28 cellular contexts compared by ENCODE assay signal in the genomic region with DNA sequence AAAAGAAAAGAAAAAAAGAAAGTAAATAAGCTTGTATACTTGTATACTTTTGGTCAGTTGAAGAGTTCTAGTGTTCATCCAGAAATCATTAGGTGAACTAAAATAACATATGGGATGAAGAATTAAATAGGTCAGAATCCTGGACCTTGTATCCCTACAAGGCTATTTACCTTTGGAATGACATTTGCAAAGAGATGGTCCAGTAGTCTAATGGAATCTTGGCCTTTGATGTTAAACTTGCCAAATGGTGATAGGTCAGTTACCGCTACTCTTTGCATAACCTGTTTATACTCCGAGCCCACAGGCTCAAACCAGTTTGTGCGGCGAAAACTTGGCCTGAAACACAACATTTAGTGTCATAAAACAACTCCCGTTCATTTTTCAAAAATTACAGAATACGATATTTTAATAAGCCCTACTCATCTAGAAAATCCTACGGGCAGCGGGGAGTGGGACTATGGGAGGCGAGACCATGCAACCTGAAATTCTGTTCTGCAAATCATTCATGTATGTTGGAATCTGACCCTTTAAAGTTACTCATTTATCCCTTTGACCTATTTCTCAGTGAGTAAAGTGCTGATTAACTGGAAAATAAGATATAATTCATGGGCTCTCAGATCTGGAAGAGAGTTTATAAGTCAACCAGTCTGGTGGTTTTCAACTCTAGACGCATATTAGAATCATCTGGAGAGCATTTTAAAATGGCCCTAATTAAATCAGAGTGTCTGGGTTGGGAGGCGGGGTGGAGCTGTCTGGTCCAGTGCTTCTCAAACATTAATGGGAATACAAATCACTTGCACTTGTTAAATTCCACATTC. TPM values are rescaled to one million over a fixed set of nuclear protein-coding genes. Genes with fewer than 3 reads are reported as not detected.
DNase-seq lines count a peak whose midpoint lies in the region; ATAC-seq and TF ChIP-seq lines count a peak whose summit lies in the region.
"Had no signal": no experiment of that assay in that cellular context is flagged by ENCODE, and none has a peak within 500 bp of the region (broad histone marks: within the 10 kb centered on the region; RNA-seq: fewer than 3 reads in every experiment).

No MANE protein-coding gene starts in this region.

- H3K27ac ChIP-seq in gastrocnemius medialis, result no peak overlapping the region
- H3K27ac ChIP-seq: A549; BLaER1 treated with 17β-estradiol and CSF1 and Interleukin-3, amounts not matched to agents 10 nM and 100 nM; HL-60; SK-N-MC had no signal

- H3K9me3 Mint-ChIP-seq in nephron, result no peaks in the 10 kb centered on the region
- H3K9me3 Mint-ChIP-seq: CD8-positive, alpha-beta T cell; HFFc6; IgD-negative memory B cell had no signal

- H3K27me3 ChIP-seq in gastrocnemius medialis, result no peaks in the 10 kb centered on the region
- H3K27me3 ChIP-seq: BLaER1 treated with 17β-estradiol and CSF1 and Interleukin-3, amounts not matched to agents 10 nM and 100 nM; MG63 had no signal

- no peaks in the 10 kb centered on the region for H3K4me1 ChIP-seq in gastrocnemius medialis
- H3K4me1 ChIP-seq: A549; BLaER1 treated with 17β-estradiol and CSF1 and Interleukin-3, amounts not matched to agents 10 nM and 100 nM had no signal

- ATAC-seq in SK-N-SH treated with all-trans-retinoic acid at 6 μM for 48 hours (peak; percentile 83), HG03565 (IDR thresholded peaks at IDR 0.05; ENCODE audit: unreplicated experiment) (no peak), gastrocnemius medialis (no peak)
- ATAC-seq: A549; CD8-positive, alpha-beta T cell had no signal

- DNase-seq in HK-2 (ENCODE audit: unreplicated experiment), result peak; percentile 11
- DNase-seq in kidney glomerular epithelial cell (lab: John Stamatoyannopoulos, UW), result peak; percentile 94
- no peak for DNase-seq in DMS 273 treated with DMSO at 0.1 percent for 48 hours (lab: John Stamatoyannopoulos, UW)
- no peak for DNase-seq in NCI-H146 treated with DMSO at 0.1 percent for 48 hours (lab: John Stamatoyannopoulos, UW; ENCODE audit: unreplicated experiment)
- no peak for DNase-seq in gastrocnemius medialis
- DNase-seq: CD8-positive, alpha-beta T cell; DMS79 treated with DMSO at 0.1 percent for 48 hours; H7; HFFc6; Kasumi-1; MG63; NCI-H1048; NCI-H1436; NCI-H2029; NCI-H2171 treated with DMSO at 0.1 percent for 48 hours; NCI-H748 treated with DMSO at 0.1 percent for 48 hours; NK-92 treated with Interleukin-12 subunit alpha and Interleukin-12 subunit beta, amount 100 ng/mL, for 24 hours; Right ventricle myocardium superior had no signal

- intact Hi-C loops in gastrocnemius medialis (cut with DNase I; ENCODE audit: low total_unique reads), result no loop called here

- peak overlapping the region; percentile 97 to 99 (median 98) for H3K27ac Mint-ChIP-seq in nephron
- H3K27ac Mint-ChIP-seq: CD8-positive, alpha-beta T cell; HFFc6; IgD-negative memory B cell had no signal

- H3K27me3 Mint-ChIP-seq in nephron (ENCODE audit: low read depth), result peaks cover 5% of the 10 kb centered on the region

- no peak for TF ChIP-seq POLR2A in gastrocnemius medialis (IDR thresholded peaks at IDR 0.05)

- H3K9me3 ChIP-seq in gastrocnemius medialis, result no peaks in the 10 kb centered on the region
- H3K9me3 ChIP-seq: A549; BLaER1 treated with 17β-estradiol and CSF1 and Interleukin-3, amounts not matched to agents 10 nM and 100 nM; MG63 had no signal

- peak overlapping the region in 2 of 3 experiments; percentile 24 to 48 for H3K4me3 Mint-ChIP-seq in nephron
- H3K4me3 Mint-ChIP-seq: CD8-positive, alpha-beta T cell; HFFc6; IgD-negative memory B cell had no signal

- no peaks in the 10 kb centered on the region for H3K36me3 Mint-ChIP-seq in nephron (ENCODE audit: low read depth)
- H3K36me3 Mint-ChIP-seq: CD8-positive, alpha-beta T cell; IgD-negative memory B cell had no signal

- H3K4me3 ChIP-seq in gastrocnemius medialis, result no peak overlapping the region
- H3K4me3 ChIP-seq: A549; BLaER1 treated with 17β-estradiol and CSF1 and Interleukin-3, amounts not matched to agents 10 nM and 100 nM; MG63; SK-N-MC had no signal

- H3K4me1 Mint-ChIP-seq in nephron, result peaks cover 14% of the 10 kb centered on the region
- H3K4me1 Mint-ChIP-seq: IgD-negative memory B cell had no signal

- no peaks in the 10 kb centered on the region for H3K36me3 ChIP-seq in gastrocnemius medialis
- H3K36me3 ChIP-seq: BLaER1 treated with 17β-estradiol and CSF1 and Interleukin-3, amounts not matched to agents 10 nM and 100 nM; MG63 had no signal

- in situ Hi-C loops in gastrocnemius medialis (cut with MboI; ENCODE audit: low sequenced_read_pairs in 4 of 4), result loop anchor here in 1 of 4 donors (10.0 kb wide), 1 partner anchor 74 kb away; no protein-coding TSS in a partner anchor

- TF ChIP-seq CTCF in nephron (IDR thresholded peaks at IDR 0.05; ENCODE audit: unreplicated experiment in 3 of 3) (no peak), gastrocnemius medialis (IDR thresholded peaks at IDR 0.05 in 4 of 5, conservative IDR thresholded peaks at IDR 0.05 in 1 of 5) (no peak)

TF ChIP-seq in SK-N-SH treated with all-trans-retinoic acid at 6 μM for 48 hours, 23 proteins besides CTCF, POLR2A, EP300 and RAD21:
- TF ChIP-seq ZFP3 (CRISPR knock-in tag; IDR thresholded peaks at IDR 0.05) (no peak), PATZ1 (CRISPR knock-in tag; IDR thresholded peaks at IDR 0.05; ENCODE audit: borderline replicate concordance) (no peak), ZC3H10 (CRISPR knock-in tag; IDR thresholded peaks at IDR 0.05) (no peak), TCF4 (CRISPR knock-in tag; IDR thresholded peaks at IDR 0.05; ENCODE audit: borderline replicate concordance) (peak; percentile 72), PPARA (CRISPR knock-in tag; IDR thresholded peaks at IDR 0.05; ENCODE audit: borderline replicate concordance) (no peak), ZNF70 (CRISPR knock-in tag; IDR thresholded peaks at IDR 0.05) (no peak), ISL1 (CRISPR knock-in tag; IDR thresholded peaks at IDR 0.05) (peak; percentile 85), OSR1 (CRISPR knock-in tag; IDR thresholded peaks at IDR 0.05) (no peak), SNAI2 (CRISPR knock-in tag; IDR thresholded peaks at IDR 0.05) (peak; percentile 38; the same call in 1 of the 2 replicates), ZNF8 (CRISPR knock-in tag; IDR thresholded peaks at IDR 0.05) (0 out of 2 replicates have a peak, but pooled peaks have one; percentile 37)

RNA-seq across cellular contexts. Expression of gene DMGDH, which starts 38.6 kb away (rescaled TPM):
- 1 to 10 TPM in 1 of 4 donors, under 1 TPM in 3; 0.15 to 1.8 (median 0.65) TPM for total RNA-seq in gastrocnemius medialis
- total RNA-seq: H7 had no signal

RNA-seq across cellular contexts. Expression of gene BHMT2, which starts 38.7 kb away (rescaled TPM):
- 1 to 10 TPM; 3.3 to 7.1 (median 5.0) TPM for total RNA-seq in gastrocnemius medialis
- total RNA-seq: CD8-positive, alpha-beta T cell; H7; NCI-H460; OCI-LY7 had no signal

RNA-seq across cellular contexts. Expression of gene ARSB, which starts 45.8 kb away (rescaled TPM):
- 1 to 10 TPM; 3.2 to 8.3 (median 5.1) TPM for total RNA-seq in gastrocnemius medialis

Comparison
In these comparisons a context has a peak if more than half of its experiments do, and no peak if none do; other contexts are left out.
1. DNase-seq: peak in HK-2 (single experiment) and kidney glomerular epithelial cell (single experiment); none in DMS 273 treated with DMSO at 0.1 percent for 48 hours (single experiment), NCI-H146 treated with DMSO at 0.1 percent for 48 hours (single experiment) and gastrocnemius medialis (0 of 2).